ENCODE assay signal across 8 cellular contexts in genomic region chr20:63537525-63538203, GRCh38. TPM values are rescaled to one million over a fixed set of nuclear protein-coding genes. Genes with fewer than 3 reads are reported as not detected.
DNase-seq lines count a peak whose midpoint lies in the region; ATAC-seq and TF ChIP-seq lines count a peak whose summit lies in the region.

No MANE protein-coding gene starts in this region.

- intact Hi-C loops in activated B cell treated with CpG ODN at 0.5 μM for 24 hours (cut with micrococcal nuclease), result loop anchor here (1.0 to 5.0 kb wide), 15 partner anchors 16 to 520 kb away; partner anchors contain the start of genes ARFRP1, C20orf204, DNAJC5 and LIME1

- CTCF ChIA-PET in activated B cell treated with CpG ODN at 0.5 μM for 24 hours (lab: Charles Lee), result interaction anchor here (0.6 to 3.1 kb wide), 30 partner anchors 14 to 583 kb away, joined by 3 to 27 read pairs (median 4); partner anchors contain the start of genes ARFRP1, GMEB2, HELZ2 and LIME1

- peak; percentile 87 for ATAC-seq in GM18909 (IDR thresholded peaks at IDR 0.05; ENCODE audit: poor library complexity, unreplicated experiment)
- peak; percentile 87 for ATAC-seq in HG03139 (IDR thresholded peaks at IDR 0.05; ENCODE audit: unreplicated experiment)
- ATAC-seq in activated B cell treated with CpG ODN at 0.5 μM for 24 hours (ENCODE audit: low read depth), result peak; percentile 86

- peak; percentile 23 for TF ChIP-seq CTCF in activated B cell treated with CpG ODN at 0.5 μM for 24 hours (IDR thresholded peaks at IDR 0.05)

- H3K27me3 Mint-ChIP-seq in activated B cell treated with CpG ODN at 0.5 μM for 24 hours, result no peaks in the 10 kb centered on the region

- peak; percentile 92 to 93 for DNase-seq in AML-193 (lab: John Stamatoyannopoulos, UW)
- DNase-seq in NCI-H2227 (lab: John Stamatoyannopoulos, UW; ENCODE audit: unreplicated experiment), result peak; percentile 87
- DNase-seq in activated B cell treated with CpG ODN at 0.5 μM for 24 hours, result peak; percentile 93
- peak; percentile 92 for DNase-seq in central memory CD4-positive, alpha-beta T cell
- DNase-seq in kidney glomerular epithelial cell (lab: John Stamatoyannopoulos, UW), result peak; percentile 64
- peak; percentile 83 to 94 (median 86) for DNase-seq in stimulated activated CD4-positive, alpha-beta T cell treated with anti-CD3 and anti-CD28 coated beads, Interleukin-1b, Interleukin-23, amount 100 ng/mL, for 24 hours (ENCODE audit: low read depth in 4 of 4, low spot score in 1 of 4)

- peaks cover 27% of the 10 kb centered on the region for H3K4me1 Mint-ChIP-seq in activated B cell treated with CpG ODN at 0.5 μM for 24 hours

- H3K36me3 Mint-ChIP-seq in activated B cell treated with CpG ODN at 0.5 μM for 24 hours (ENCODE audit: low read depth), result no peaks in the 10 kb centered on the region

- H3K27ac Mint-ChIP-seq in activated B cell treated with CpG ODN at 0.5 μM for 24 hours, result peak overlapping the region; percentile 80

- H3K9me3 Mint-ChIP-seq in activated B cell treated with CpG ODN at 0.5 μM for 24 hours, result no peaks in the 10 kb centered on the region

- H3K4me3 Mint-ChIP-seq in activated B cell treated with CpG ODN at 0.5 μM for 24 hours, result peak overlapping the region; percentile 80

- POLR2A ChIA-PET in activated B cell treated with CpG ODN at 0.5 μM for 24 hours (lab: Charles Lee), result interaction anchor here (0.5 to 10.6 kb wide), 33 partner anchors 8 to 590 kb away, joined by 3 to 179 read pairs (median 5); partner anchors contain the start of genes ARFRP1, FNDC11, GMEB2 and HELZ2

RNA-seq across cellular contexts. Expression of gene PTK6, which starts 0.5 kb away (rescaled TPM):
- total RNA-seq in activated B cell treated with CpG ODN at 0.5 μM for 24 hours, result 0.49 and 0.69 TPM in 2 replicates

RNA-seq across cellular contexts. Expression of gene SRMS, which starts 9.9 kb away (rescaled TPM):
- 0.16 TPM in 1 of 2 replicates, not detected in the other for total RNA-seq in activated B cell treated with CpG ODN at 0.5 μM for 24 hours

RNA-seq across cellular contexts. Expression of gene FNDC11, which starts 16.3 kb away (rescaled TPM):
- 0.78 and 1.3 TPM in 2 replicates for total RNA-seq in activated B cell treated with CpG ODN at 0.5 μM for 24 hours

RNA-seq across cellular contexts. Expression of gene PPDPF, which starts 17.1 kb away (rescaled TPM):
- 170 and 172 TPM in 2 replicates for total RNA-seq in activated B cell treated with CpG ODN at 0.5 μM for 24 hours

RNA-seq across cellular contexts. Expression of gene HELZ2, which starts 36.4 kb away (rescaled TPM):
- 25.4 and 28.9 TPM in 2 replicates for total RNA-seq in activated B cell treated with CpG ODN at 0.5 μM for 24 hours

Comparison
In these comparisons a context has a peak if more than half of its experiments do, and no peak if none do; other contexts are left out.
1. Peak in every context shown above with its lines: DNase-seq and ATAC-seq.